19 cellular contexts compared by ENCODE assay signal in genomic region chr17:43627657-43628650, GRCh38. TPM values are rescaled to one million over a fixed set of nuclear protein-coding genes. Genes with fewer than 3 reads are reported as not detected.
DNase-seq lines count a peak whose midpoint lies in the region; ATAC-seq and TF ChIP-seq lines count a peak whose summit lies in the region.
"Had no signal": no experiment of that assay in that cellular context is flagged by ENCODE, and none has a peak within 500 bp of the region (broad histone marks: within the 10 kb centered on the region; RNA-seq: fewer than 3 reads in every experiment).

No MANE protein-coding gene starts in this region.

- intact Hi-C loops in testis (cut with DNase I; ENCODE audit: low total_unique reads) = no loop called here
- intact Hi-C loops in natural killer cell (cut with micrococcal nuclease) = no loop called here

- H3K27ac Mint-ChIP-seq in natural killer cell = no peak overlapping the region

- H3K36me3 Mint-ChIP-seq in natural killer cell = no peaks in the 10 kb centered on the region

- H3K4me3 Mint-ChIP-seq in natural killer cell = no peak overlapping the region

- H3K4me1 Mint-ChIP-seq in natural killer cell = no peaks in the 10 kb centered on the region

- peak; percentile 93 for DNase-seq in NCI-H2171 treated with DMSO at 0.1 percent for 48 hours (lab: John Stamatoyannopoulos, UW)
- DNase-seq in fibroblast of peridontal ligament (ENCODE audit: extremely low read depth) = peak; percentile 8
- DNase-seq in left kidney (ENCODE audit: low read depth, low spot score) = peak; percentile 80
- DNase-seq in testis = peak; percentile 24
- DNase-seq in natural killer cell = no peak
- DNase-seq in GOT3 (lab: John Stamatoyannopoulos, UW) = no peak
- DNase-seq: activated CD4-positive, alpha-beta T cell treated with anti-CD3 and anti-CD28 coated beads, Interleukin-2, amount 50 U/mL, for 1 hour; activated gamma-delta T cell treated with Interleukin-2 at 50 U/mL for 16 hours; AML-193; COR-L47; foreskin keratinocyte; left lung; NCI-H1436 treated with DMSO at 0.1 percent for 48 hours; NCI-H446; ovary; stimulated activated CD4-positive, alpha-beta T cell treated with anti-CD3 and anti-CD28 coated beads, Interleukin-4, amount 100 ng/mL, for 4 hours had no signal

- peaks cover 11 to 25% of the 10 kb centered on the region in 2 donors for H3K27me3 Mint-ChIP-seq in natural killer cell (ENCODE audit: low read depth in 2 of 2)

- H3K27ac ChIP-seq in testis = no peak overlapping the region
- H3K27ac ChIP-seq: foreskin keratinocyte, left lung, ovary, RWPE1 had no signal

- no peaks in the 10 kb centered on the region for H3K4me1 ChIP-seq in testis
- H3K4me1 ChIP-seq: foreskin keratinocyte, left lung had no signal

- no peaks in the 10 kb centered on the region for H3K9me3 Mint-ChIP-seq in natural killer cell

- no peaks in the 10 kb centered on the region for H3K36me3 ChIP-seq in testis (ENCODE audit: low read depth, missing control alignments)
- H3K36me3 ChIP-seq: left lung, ovary had no signal

- no peak for TF ChIP-seq POLR2A in testis (IDR thresholded peaks at IDR 0.05)

- TF ChIP-seq CTCF in testis (IDR thresholded peaks at IDR 0.05) (no peak), natural killer cell (IDR thresholded peaks at IDR 0.05) (no peak)

- H3K9me3 ChIP-seq in testis = no peaks in the 10 kb centered on the region
- H3K9me3 ChIP-seq: left lung, ovary had no signal

- H3K4me3 ChIP-seq in testis = no peak overlapping the region
- H3K4me3 ChIP-seq: left lung, ovary had no signal

- ATAC-seq in GM21786 (IDR thresholded peaks at IDR 0.05; ENCODE audit: unreplicated experiment) (no peak), natural killer cell (no peak), GM21737 (IDR thresholded peaks at IDR 0.05; ENCODE audit: unreplicated experiment) (no peak)
- ATAC-seq: foreskin keratinocyte, left lung had no signal

- no peaks in the 10 kb centered on the region for H3K27me3 ChIP-seq in testis
- H3K27me3 ChIP-seq: foreskin keratinocyte, left lung, ovary had no signal

- WGBS in testis, 2 donors = 42 to 50% methylated on average over 19 to 20 of the region's 20 CpGs

RNA-seq across cellular contexts. Expression of gene MEOX1, which starts 33.8 kb away (rescaled TPM):
- total RNA-seq in testis (1 to 10 TPM in 1 of 2 donors, under 1 TPM in 1; 0.12 to 2.8 TPM), natural killer cell (under 1 TPM in 1 of 3 donors, not detected in 2; 0.18 TPM)
- polyA plus RNA-seq in testis (ENCODE audit: insufficient read depth, low read depth, low replicate concordance) = 6.1 TPM

Comparison
In these comparisons a context has a peak if more than half of its experiments do, and no peak if none do; other contexts are left out.
1. DNase-seq: peak in NCI-H2171 treated with DMSO at 0.1 percent for 48 hours (single experiment), fibroblast of peridontal ligament (single experiment), left kidney (single experiment) and testis (single experiment); none in natural killer cell (single experiment) and GOT3 (single experiment).